Comparison of ENCODE assay signal across 1 cellular context in genomic region chr20:32650545-32650944, GRCh38.
TF ChIP-seq lines count a peak whose summit lies in the region.

No MANE protein-coding gene starts in this region.

TF ChIP-seq in SK-N-SH treated with all-trans-retinoic acid at 6 μM for 48 hours, 23 proteins besides CTCF, POLR2A, EP300 and RAD21 (continued from another document):
- TF ChIP-seq ARNTL (CRISPR knock-in tag; IDR thresholded peaks at IDR 0.05; ENCODE audit: borderline replicate concordance, low read depth) = no peak
